In genomic region chr16:28895609-28896008, GRCh38 we compare ENCODE assay signal across 12 cellular contexts. TPM values are rescaled to one million over a fixed set of nuclear protein-coding genes. Genes with fewer than 3 reads are reported as not detected.
"Had no signal": no experiment of that assay in that cellular context is flagged by ENCODE, and none has a peak within 500 bp of the region (broad histone marks: within the 10 kb centered on the region; RNA-seq: fewer than 3 reads in every experiment).

No MANE protein-coding gene starts in this region.

- H3K9me3 Mint-ChIP-seq: GM23338, H9, HFFc6 had no signal

- H3K4me3 ChIP-seq: GM23248, GM23338, HAP-1 had no signal

- H3K27ac Mint-ChIP-seq: GM23338, H9, HFFc6 had no signal

- H3K9me3 ChIP-seq: HAP-1 had no signal

- FAIRE-seq: H1, H54 had no signal

- H3K27ac ChIP-seq: GM23248 had no signal

- ATAC-seq: GM23338, HCT116 had no signal

- H3K36me3 ChIP-seq: HAP-1 had no signal

- H3K4me1 ChIP-seq: HAP-1 had no signal

- H3K4me1 Mint-ChIP-seq: GM23338, H9 had no signal

- DNase-seq: GM23248, GOT3, H7, H9, HCEC 1CT, HFFc6 had no signal

- H3K4me2 ChIP-seq: GM23338 had no signal

- H2AFZ ChIP-seq: GM23248, GM23338 had no signal

- H3K9ac ChIP-seq: GM23248 had no signal

- H3K4me3 Mint-ChIP-seq: GM23338, H9, HFFc6 had no signal

RNA-seq across cellular contexts. Expression of gene CD19, which starts 36.2 kb away (rescaled TPM):
- total RNA-seq: GM23248, H4, HFFc6 had no signal
- polyA plus RNA-seq: GM23248 had no signal
